12 cellular contexts compared by ENCODE assay signal in the genomic region with DNA sequence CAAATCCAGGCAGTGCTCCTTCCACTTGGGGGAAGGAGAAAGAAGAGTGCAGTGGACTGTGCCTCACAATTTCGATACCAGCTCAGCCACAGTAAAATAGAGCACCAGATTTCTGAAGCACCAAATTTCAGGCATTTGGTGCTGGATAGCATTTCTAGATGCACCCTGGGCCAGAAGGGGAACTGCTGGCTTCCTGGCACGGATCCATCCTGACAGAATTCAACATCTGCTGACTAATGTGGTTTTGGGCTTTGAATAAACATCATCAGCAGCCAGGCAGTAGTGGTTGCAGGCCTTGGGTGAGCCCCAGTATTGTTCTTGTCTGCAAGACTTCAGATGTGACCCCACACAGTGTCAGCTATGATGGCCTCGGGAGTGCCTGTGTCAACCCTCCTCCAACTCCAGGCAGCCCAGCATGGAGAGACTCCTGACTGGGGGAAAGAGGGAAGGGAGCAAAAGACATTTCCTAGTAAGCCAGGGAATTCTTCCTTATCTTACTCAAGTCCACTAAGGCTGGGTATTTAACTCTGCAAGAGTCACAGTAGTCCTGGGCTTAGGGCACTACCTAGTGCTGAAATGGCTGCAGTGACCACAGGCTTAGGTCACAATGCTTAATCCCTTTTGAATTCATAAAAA.
DNase-seq lines count a peak whose midpoint lies in the region; ATAC-seq and TF ChIP-seq lines count a peak whose summit lies in the region.
"Had no signal": no experiment of that assay in that cellular context is flagged by ENCODE, and none has a peak within 500 bp of the region (broad histone marks: within the 10 kb centered on the region; RNA-seq: fewer than 3 reads in every experiment).

No MANE protein-coding gene starts in this region.

- TF ChIP-seq EP300 in transverse colon (IDR thresholded peaks at IDR 0.05; ENCODE audit: low read depth), result no peak

- TF ChIP-seq POLR2A in transverse colon (IDR thresholded peaks at IDR 0.05), result no peak
- TF ChIP-seq POLR2A in gastrocnemius medialis (IDR thresholded peaks at IDR 0.05), result no peak

- H3K27me3 ChIP-seq in SJCRH30 (no peaks in the 10 kb centered on the region), transverse colon (no peaks in the 10 kb centered on the region), gastrocnemius medialis (no peaks in the 10 kb centered on the region)
- H3K27me3 ChIP-seq: uterus had no signal

- in situ Hi-C loops in transverse colon (cut with MboI; ENCODE audit: low pct_ligation_motif_present in 1 of 4, low pct_unique_long_range_greater_than_20kb in 1 of 4, low sequenced_read_pairs in 3 of 4) (no loop called here), gastrocnemius medialis (cut with MboI; ENCODE audit: low sequenced_read_pairs in 4 of 4) (no loop called here)

- H3K4me3 ChIP-seq in SJCRH30 (no peak overlapping the region), fibroblast of villous mesenchyme (ENCODE audit: low read depth, low read length) (no peak overlapping the region), transverse colon (no peak overlapping the region), gastrocnemius medialis (no peak overlapping the region)
- H3K4me3 ChIP-seq: uterus had no signal

- intact Hi-C loops in transverse colon (cut with DNase I; ENCODE audit: low total_unique reads), result no loop called here
- intact Hi-C loops in gastrocnemius medialis (cut with DNase I; ENCODE audit: low total_unique reads), result no loop called here

- H3K4me1 ChIP-seq in SJCRH30 (peaks cover 3% of the 10 kb centered on the region), transverse colon (no peaks in the 10 kb centered on the region), gastrocnemius medialis (no peaks in the 10 kb centered on the region)
- H3K4me1 ChIP-seq: uterus had no signal

- H3K9me3 ChIP-seq in SJCRH30 (replicated peaks) (no peaks in the 10 kb centered on the region), transverse colon (no peaks in the 10 kb centered on the region), gastrocnemius medialis (no peaks in the 10 kb centered on the region)
- H3K9me3 ChIP-seq: uterus had no signal

- peak; percentile 13 for ATAC-seq in HG02798 (IDR thresholded peaks at IDR 0.05; ENCODE audit: poor library complexity, unreplicated experiment)
- ATAC-seq in gastrocnemius medialis, result no peak
- ATAC-seq: naive thymus-derived CD4-positive, alpha-beta T cell had no signal

- no peaks in the 10 kb centered on the region for H3K36me3 ChIP-seq in SJCRH30
- no peaks in the 10 kb centered on the region for H3K36me3 ChIP-seq in transverse colon
- H3K36me3 ChIP-seq in gastrocnemius medialis, result no peaks in the 10 kb centered on the region
- H3K36me3 ChIP-seq: uterus had no signal

- peak; percentile 48 for DNase-seq in A172 (ENCODE audit: low spot score)
- peak; percentile 69 to 77 for DNase-seq in SJCRH30
- peak; percentile 19 for DNase-seq in fibroblast of villous mesenchyme (ENCODE audit: low read depth)
- no peak for DNase-seq in Ammon's horn (ENCODE audit: low spot score)
- DNase-seq in NCI-H2029 treated with DMSO at 0.1 percent for 48 hours (lab: John Stamatoyannopoulos, UW), result no peak
- no peak for DNase-seq in transverse colon
- DNase-seq in gastrocnemius medialis, result no peak
- DNase-seq: activated CD4-positive, alpha-beta T cell treated with anti-CD3 and anti-CD28 coated beads for 4 hours; GOT3; naive thymus-derived CD4-positive, alpha-beta T cell; uterus had no signal

- TF ChIP-seq CTCF in fibroblast of villous mesenchyme (IDR thresholded peaks at IDR 0.05; ENCODE audit: insufficient read depth, low read depth, low read length) (no peak), transverse colon (IDR thresholded peaks at IDR 0.05) (no peak), gastrocnemius medialis (IDR thresholded peaks at IDR 0.05 in 4 of 5, conservative IDR thresholded peaks at IDR 0.05 in 1 of 5) (no peak)

- 26% methylated on average over 3 of the region's 3 CpGs; no CpG with 5 or more reads in 1 of the 2 donors for WGBS in transverse colon (ENCODE audit: low coverage in 1 of 2), 2 donors

- H3K27ac ChIP-seq in SJCRH30 (no peak overlapping the region; the same call in 1 of the 2 replicates), transverse colon (no peak overlapping the region), gastrocnemius medialis (no peak overlapping the region)
- H3K27ac ChIP-seq: uterus had no signal

Comparison
In these comparisons a context has a peak if more than half of its experiments do, and no peak if none do; other contexts are left out.
1. DNase-seq: peak in A172 (single experiment), SJCRH30 (2 of 2) and fibroblast of villous mesenchyme (single experiment); none in Ammon's horn (single experiment), NCI-H2029 treated with DMSO at 0.1 percent for 48 hours (single experiment), transverse colon (single experiment) and gastrocnemius medialis (0 of 2).